In the genomic region with DNA sequence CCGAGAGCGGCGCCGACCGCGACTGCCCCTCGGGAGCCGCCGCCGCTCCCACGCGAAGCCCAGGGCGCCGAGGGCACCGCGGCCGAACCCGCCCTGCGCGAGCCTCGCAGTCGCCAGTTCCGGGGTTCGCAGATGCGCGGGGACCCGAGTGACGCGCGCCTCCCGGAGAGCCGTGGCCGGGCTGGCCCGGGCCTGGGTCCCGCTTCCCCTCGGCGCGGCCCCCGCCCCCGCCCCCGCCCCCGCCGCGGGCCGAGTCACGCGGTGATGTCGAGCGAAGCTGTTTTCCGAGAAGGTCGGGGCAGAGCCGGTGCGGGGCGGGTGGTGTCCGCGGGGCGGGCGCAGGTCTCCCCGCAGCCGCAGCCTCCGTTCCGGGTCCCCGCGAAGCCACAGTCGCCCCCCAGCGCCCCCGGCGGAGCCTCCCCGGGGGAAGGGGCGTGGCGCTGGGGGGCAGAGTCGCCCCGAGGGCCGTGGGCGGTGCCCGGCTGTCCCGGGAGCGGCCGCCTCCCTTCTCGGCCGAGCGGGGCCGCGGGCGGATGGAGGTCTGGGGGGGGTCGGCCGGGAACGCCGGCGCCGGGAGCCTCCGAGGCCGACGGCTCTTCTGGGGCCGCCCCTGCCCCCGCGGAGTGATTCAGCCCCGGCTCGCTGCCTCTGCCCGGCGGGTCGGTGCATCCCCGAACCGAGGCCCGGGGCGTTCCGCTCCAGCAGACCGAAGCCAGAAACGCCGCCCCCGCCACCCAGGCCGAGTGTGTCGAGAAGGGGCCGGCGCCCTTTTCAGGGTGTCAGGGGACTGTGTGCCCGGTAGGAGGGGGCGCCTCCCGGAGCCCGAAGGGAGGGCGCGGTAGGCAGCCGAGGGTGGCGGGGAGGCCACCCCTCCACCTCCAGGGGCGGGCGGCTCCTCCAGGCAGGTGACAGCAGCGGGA, we compare ENCODE assay signal across 8 cellular contexts. TPM values are rescaled to one million over a fixed set of nuclear protein-coding genes. Genes with fewer than 3 reads are reported as not detected.
A peak's percentile ranks its signal among the peaks of the same experiment; 100 is the strongest.
DNase-seq lines count a peak whose midpoint lies in the region; ATAC-seq, FAIRE-seq and TF ChIP-seq lines count a peak whose summit lies in the region.

No MANE protein-coding gene starts in this region.

- H3K14ac ChIP-seq in H1 (ENCODE audit: insufficient read length) = no peak overlapping the region

- H2BK15ac ChIP-seq in H1 (ENCODE audit: low read length) = no peak overlapping the region

- peaks cover 15% of the 10 kb centered on the region for H3K36me3 Mint-ChIP-seq in activated CD4-positive, alpha-beta T cell treated with anti-CD3 and anti-CD28 coated beads, Interleukin-2, amount 10 ng/mL, durations not matched to agents 24 days and 14 days (ENCODE audit: low read depth)

- H3K27me3 ChIP-seq in H1 (replicated peaks in 1 of 4; ENCODE audit: control insufficient read depth in 3 of 4, extremely low read depth in 1 of 4, insufficient read depth in 3 of 4, low read length in 3 of 4) (peaks cover 11 to 44% (median 35%) of the 10 kb centered on the region in 4 experiments), mucosa of rectum (ENCODE audit: control insufficient read depth in 2 of 2, insufficient read depth in 2 of 2, low read length in 2 of 2) (peaks cover 6 to 15% of the 10 kb centered on the region in 2 donors), thymus (ENCODE audit: control insufficient read depth, insufficient read depth) (peaks cover 62% of the 10 kb centered on the region)

- no peak overlapping the region for H3K18ac ChIP-seq in H1 (ENCODE audit: extremely low read depth, low read length)

- intact Hi-C loops in activated CD4-positive, alpha-beta T cell treated with anti-CD3 and anti-CD28 coated beads, Interleukin-2, amount 10 ng/mL, durations not matched to agents 24 days and 14 days (cut with micrococcal nuclease) = loop anchor here (1.0 to 5.0 kb wide), 2 partner anchors 30 to 94 kb away; no protein-coding TSS in a partner anchor

- H3K9me3 ChIP-seq in H1 (ENCODE audit: insufficient read depth in 2 of 2, low read depth in 1 of 2, low read length in 1 of 2) (no peaks in the 10 kb centered on the region), mucosa of rectum (ENCODE audit: control insufficient read depth in 2 of 2, low read length in 2 of 2) (no peaks in the 10 kb centered on the region), thymus (ENCODE audit: control insufficient read depth) (no peaks in the 10 kb centered on the region)

- peak overlapping the region; percentile 14; the same call in 1 of the 2 replicates for H4K8ac ChIP-seq in H1 (ENCODE audit: extremely low read depth, insufficient read depth, low read length)

- no peak overlapping the region for H2AK5ac ChIP-seq in H1 (ENCODE audit: low read depth, low read length)

- TF ChIP-seq EP300 in H1 (IDR thresholded peaks at IDR 0.05; ENCODE audit: borderline replicate concordance in 1 of 2, low read depth in 2 of 2, low read length in 2 of 2) = no peak

- H3K27me3 Mint-ChIP-seq in activated CD4-positive, alpha-beta T cell treated with anti-CD3 and anti-CD28 coated beads, Interleukin-2, amount 10 ng/mL, durations not matched to agents 24 days and 14 days = peaks cover 19% of the 10 kb centered on the region

- no peak overlapping the region for H4K91ac ChIP-seq in H1 (replicated peaks; ENCODE audit: insufficient read length, low read length)

- H3K4me3 Mint-ChIP-seq in activated CD4-positive, alpha-beta T cell treated with anti-CD3 and anti-CD28 coated beads, Interleukin-2, amount 10 ng/mL, durations not matched to agents 24 days and 14 days = peak overlapping the region; percentile 64

- H3K4me1 ChIP-seq in H1 (replicated peaks in 1 of 4; ENCODE audit: control insufficient read depth in 3 of 4, insufficient read depth in 4 of 4, low read length in 3 of 4) (peaks cover 11 to 31% (median 21%) of the 10 kb centered on the region in 4 experiments), mucosa of rectum (ENCODE audit: control insufficient read depth in 2 of 2, insufficient read depth in 2 of 2, low read length in 2 of 2) (peaks cover 51 to 52% of the 10 kb centered on the region in 2 donors), thymus (ENCODE audit: control insufficient read depth, insufficient read depth, low read length) (peaks cover 9% of the 10 kb centered on the region)

- CTCF ChIA-PET in H1 (lab: Charles Lee; ENCODE audit: partially characterized antibody) = no interaction called here

- H3K27ac ChIP-seq in H1 (ENCODE audit: low read depth, low read length) (no peak overlapping the region), mucosa of rectum (ENCODE audit: low read depth in 2 of 2, low read length in 2 of 2) (peak overlapping the region; percentile 89 to 92), thymus (ENCODE audit: low read depth) (peak overlapping the region; percentile 48)

- H2BK20ac ChIP-seq in H1 (ENCODE audit: low read length) = no peak overlapping the region

- FAIRE-seq in H1 (lab: Jason Lieb, UNC) = no peak

- TF ChIP-seq POLR2A in H1 (IDR thresholded peaks at IDR 0.05; ENCODE audit: control extremely low read depth in 1 of 2, low read depth in 2 of 2, low read length in 2 of 2) = no peak

- 18% methylated on average over 13 of the region's 126 CpGs; no CpG with 5 or more reads in 1 of the 2 experiments for WGBS in H1 (ENCODE audit: extremely low coverage in 1 of 2, insufficient coverage in 1 of 2, insufficient read length in 1 of 2, insufficient replicate concordance in 2 of 2, low coverage in 1 of 2, low lambda C conversion rate in 2 of 2, missing lambda C conversion rate in 1 of 2), 2 experiments
- 4% methylated on average over 126 of the region's 126 CpGs for WGBS in thymus

- no peak overlapping the region for H2BK5ac ChIP-seq in H1 (ENCODE audit: low read depth, low read length)

- H3K4me3 ChIP-seq in H1 (ENCODE audit: extremely low read depth in 1 of 4, insufficient read depth in 2 of 4, low read depth in 3 of 4, low read length in 4 of 4) (peak overlapping the region; percentile 36 to 64 (median 51)), mucosa of rectum (ENCODE audit: low read length in 2 of 2) (peak overlapping the region; percentile 67 to 75), thymus (ENCODE audit: low read length) (peak overlapping the region; percentile 60)

- no peak for ATAC-seq in GM19023 (IDR thresholded peaks at IDR 0.05; ENCODE audit: unreplicated experiment)

- TF ChIP-seq CTCF in H1 (IDR thresholded peaks at IDR 0.05; ENCODE audit: control extremely low read depth in 1 of 3, insufficient read depth in 1 of 3, low read depth in 1 of 3, low read length in 3 of 3) = no peak

- H3K9ac ChIP-seq in H1 (replicated peaks in 1 of 4; ENCODE audit: extremely low read depth in 1 of 4, low read depth in 3 of 4, low read length in 3 of 4) (peak overlapping the region in 2 of 4 experiments; percentile 27 to 59; a peak in 1 of 7 replicates), mucosa of rectum (ENCODE audit: low read depth in 1 of 2, low read length in 2 of 2) (peak overlapping the region; percentile 57 to 89)

- no peak overlapping the region for H3K4ac ChIP-seq in H1 (replicated peaks; ENCODE audit: insufficient read length, low read depth, low read length)

- H3K79me2 ChIP-seq in H1 (ENCODE audit: control insufficient read depth in 1 of 2, insufficient read depth in 2 of 2, low read length in 2 of 2) = peaks cover 0 to 20% of the 10 kb centered on the region in 2 experiments; a peak in 2 of 4 replicates

- POLR2A ChIA-PET in H1 (lab: Charles Lee; ENCODE audit: partially characterized antibody) = no interaction called here

- no peak overlapping the region for H3K23ac ChIP-seq in H1 (ENCODE audit: insufficient read length)

- H2AFZ ChIP-seq in H1 (ENCODE audit: low read length) = no peak overlapping the region

- H3K23me2 ChIP-seq in H1 (ENCODE audit: low read depth, low read length) = peaks cover 5% of the 10 kb centered on the region; the same call in 1 of the 2 replicates

- peaks cover 36% of the 10 kb centered on the region for H3K4me1 Mint-ChIP-seq in activated CD4-positive, alpha-beta T cell treated with anti-CD3 and anti-CD28 coated beads, Interleukin-2, amount 10 ng/mL, durations not matched to agents 24 days and 14 days

- no peak overlapping the region for H3K56ac ChIP-seq in H1 (replicated peaks; ENCODE audit: insufficient read length, low read depth, low read length)

- no peak overlapping the region for H3K27ac Mint-ChIP-seq in activated CD4-positive, alpha-beta T cell treated with anti-CD3 and anti-CD28 coated beads, Interleukin-2, amount 10 ng/mL, durations not matched to agents 24 days and 14 days

- H3K79me1 ChIP-seq in H1 (ENCODE audit: low read depth, low read length) = peaks cover 10% of the 10 kb centered on the region; the same call in 1 of the 2 replicates

- H3K36me3 ChIP-seq in H1 (ENCODE audit: control insufficient read depth in 2 of 4, insufficient read depth in 4 of 4, low read length in 3 of 4) (no peaks in the 10 kb centered on the region), mucosa of rectum (ENCODE audit: control insufficient read depth in 2 of 2, insufficient read depth in 2 of 2, low read length in 2 of 2) (peaks cover 8 to 9% of the 10 kb centered on the region in 2 donors), thymus (ENCODE audit: control insufficient read depth, insufficient read depth) (no peaks in the 10 kb centered on the region)

- peaks cover 11 to 18% of the 10 kb centered on the region in 2 experiments for H4K20me1 ChIP-seq in H1 (replicated peaks in 1 of 2; ENCODE audit: control insufficient read depth in 1 of 2, insufficient read depth in 2 of 2, low read length in 2 of 2)

- H3K4me2 ChIP-seq in H1 (ENCODE audit: insufficient read depth in 1 of 2, low read depth in 2 of 2, low read length in 2 of 2) = peak overlapping the region; percentile 65 to 70

- H2BK120ac ChIP-seq in H1 (replicated peaks; ENCODE audit: low read depth, low read length) = no peak overlapping the region

- no peak overlapping the region for H4K5ac ChIP-seq in H1 (ENCODE audit: insufficient read length, low read depth, low read length)

- H3K9me3 Mint-ChIP-seq in activated CD4-positive, alpha-beta T cell treated with anti-CD3 and anti-CD28 coated beads, Interleukin-2, amount 10 ng/mL, durations not matched to agents 24 days and 14 days = no peaks in the 10 kb centered on the region

- DNase-seq in NK-92 treated with Interleukin-12 subunit alpha and Interleukin-12 subunit beta, amount 100 ng/mL, for 24 hours (lab: John Stamatoyannopoulos, UW) = peak; percentile 51
- DNase-seq in NK-92 (lab: John Stamatoyannopoulos, UW; ENCODE audit: unreplicated experiment) = no peak
- peak; percentile 84 for DNase-seq in activated CD4-positive, alpha-beta T cell treated with anti-CD3 and anti-CD28 coated beads, Interleukin-2, amount 10 ng/mL, durations not matched to agents 24 days and 14 days
- no peak for DNase-seq in H1 (ENCODE audit: low read depth in 1 of 2, low spot score in 2 of 2)
- no peak for DNase-seq in NCI-H82 (lab: John Stamatoyannopoulos, UW)

- TF ChIP-seq RAD21 in H1 (IDR thresholded peaks at IDR 0.05 in 1 of 2, conservative IDR thresholded peaks at IDR 0.05 in 1 of 2; ENCODE audit: low read depth in 2 of 2, low read length in 2 of 2) = no peak

- H2BK12ac ChIP-seq in H1 (ENCODE audit: low read depth, low read length) = no peak overlapping the region

RNA-seq across cellular contexts. Expression of gene METRNL, which starts 1.5 kb away (rescaled TPM):
- 19.6 and 22.3 TPM in 2 replicates for total RNA-seq in activated CD4-positive, alpha-beta T cell treated with anti-CD3 and anti-CD28 coated beads, Interleukin-2, amount 10 ng/mL, durations not matched to agents 24 days and 14 days
- 13.9 and 14.2 TPM in 2 replicates for total RNA-seq in H1 (2021; fragmentation: NEBNext Ultra II Directional; extraction: Animal tissue kit (Norgen Biotek cat#: 25700))
- polyA plus RNA-seq in H1 (2011; rRNA removed) (13.9 and 26.0 TPM in 2 replicates), thymus (42.8 TPM)
- 16.2 TPM for polyA plus RNA-seq in H1 (2011; cell fraction: cytosol; rRNA removed)
- polyA plus RNA-seq in H1 (2011; cell fraction: nucleus; rRNA removed) = 27.6 TPM
- polyA plus RNA-seq in H1 (2012, experiment 1 of 2) = 5.7 to 17.3 TPM (median 16.0 TPM) in 4 replicates
- polyA plus RNA-seq in H1 (2012, experiment 2 of 2) = 8.4 TPM
- polyA plus RNA-seq in H1 (2013, experiment 1 of 2) = 10.6 TPM
- 10.9 TPM for polyA plus RNA-seq in H1 (2013, experiment 2 of 2)
- 5.7 and 6.2 TPM in 2 replicates for polyA minus RNA-seq in H1 (2011; rRNA and poly(A)+ RNA removed)
- 16.7 TPM for polyA minus RNA-seq in H1 (2011; cell fraction: cytosol; rRNA and poly(A)+ RNA removed)
- polyA minus RNA-seq in H1 (2011; cell fraction: nucleus; rRNA and poly(A)+ RNA removed) = 12.1 TPM

Comparison
In these comparisons a context has a peak if more than half of its experiments do, and no peak if none do; other contexts are left out.
1. DNase-seq: peak in NK-92 treated with Interleukin-12 subunit alpha and Interleukin-12 subunit beta, amount 100 ng/mL, for 24 hours (single experiment) and activated CD4-positive, alpha-beta T cell treated with anti-CD3 and anti-CD28 coated beads, Interleukin-2, amount 10 ng/mL, durations not matched to agents 24 days and 14 days (single experiment); none in NK-92 (single experiment), H1 (0 of 2) and NCI-H82 (single experiment).
2. Peak in every context shown above with its lines, with median percentiles within 50 percentile points of each other: H3K4me3 ChIP-seq.